ENCODE assay signal across 8 cellular contexts in the genomic region with DNA sequence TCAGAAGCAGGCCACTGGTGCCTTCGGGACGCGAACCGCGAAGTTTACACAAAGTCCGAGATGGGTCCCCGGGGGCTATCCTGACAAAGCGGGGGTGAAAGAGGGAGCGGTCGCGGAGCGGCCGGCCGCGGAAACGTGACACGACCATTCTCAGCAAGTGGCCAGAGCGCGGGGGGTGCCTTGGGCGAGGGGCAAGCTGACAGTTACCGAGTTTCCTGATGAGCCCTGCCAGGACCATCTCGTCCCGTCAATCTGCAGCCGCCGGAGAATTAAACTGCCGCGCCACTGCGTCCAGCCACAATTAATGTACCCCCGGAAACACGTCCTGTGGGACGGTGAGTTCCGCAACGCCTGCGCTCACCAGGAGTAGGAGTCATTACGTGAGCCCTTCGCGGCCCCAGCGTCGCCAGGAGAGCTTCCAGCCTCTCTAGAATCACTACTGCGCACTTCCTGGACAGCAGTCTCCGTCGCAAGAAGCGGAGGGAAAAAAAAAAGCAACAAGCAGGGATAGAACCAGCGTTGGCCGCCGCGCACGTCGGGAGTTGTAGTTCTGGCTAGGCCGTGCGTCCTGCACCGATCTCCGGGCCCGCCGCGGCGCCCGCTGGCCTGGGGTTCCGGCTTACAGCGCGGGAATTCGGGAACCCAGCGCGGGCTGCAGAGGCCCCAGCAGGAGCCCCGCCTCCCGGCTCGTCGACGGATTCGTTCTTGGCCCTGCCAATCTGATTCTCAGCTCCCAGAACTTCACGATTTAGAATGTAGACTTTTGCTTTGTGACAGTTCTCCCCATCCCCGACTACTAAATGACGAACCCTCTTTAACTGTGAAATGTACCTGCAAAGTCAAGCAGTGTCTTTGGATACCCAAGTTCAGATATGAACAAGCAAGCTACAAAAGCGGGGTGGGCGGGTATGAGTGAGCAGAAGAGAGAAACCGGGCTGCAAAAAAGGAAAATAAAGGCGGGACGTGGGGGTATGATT.
DNase-seq lines count a peak whose midpoint lies in the region; ATAC-seq lines count a peak whose summit lies in the region.

A gene with protein sequence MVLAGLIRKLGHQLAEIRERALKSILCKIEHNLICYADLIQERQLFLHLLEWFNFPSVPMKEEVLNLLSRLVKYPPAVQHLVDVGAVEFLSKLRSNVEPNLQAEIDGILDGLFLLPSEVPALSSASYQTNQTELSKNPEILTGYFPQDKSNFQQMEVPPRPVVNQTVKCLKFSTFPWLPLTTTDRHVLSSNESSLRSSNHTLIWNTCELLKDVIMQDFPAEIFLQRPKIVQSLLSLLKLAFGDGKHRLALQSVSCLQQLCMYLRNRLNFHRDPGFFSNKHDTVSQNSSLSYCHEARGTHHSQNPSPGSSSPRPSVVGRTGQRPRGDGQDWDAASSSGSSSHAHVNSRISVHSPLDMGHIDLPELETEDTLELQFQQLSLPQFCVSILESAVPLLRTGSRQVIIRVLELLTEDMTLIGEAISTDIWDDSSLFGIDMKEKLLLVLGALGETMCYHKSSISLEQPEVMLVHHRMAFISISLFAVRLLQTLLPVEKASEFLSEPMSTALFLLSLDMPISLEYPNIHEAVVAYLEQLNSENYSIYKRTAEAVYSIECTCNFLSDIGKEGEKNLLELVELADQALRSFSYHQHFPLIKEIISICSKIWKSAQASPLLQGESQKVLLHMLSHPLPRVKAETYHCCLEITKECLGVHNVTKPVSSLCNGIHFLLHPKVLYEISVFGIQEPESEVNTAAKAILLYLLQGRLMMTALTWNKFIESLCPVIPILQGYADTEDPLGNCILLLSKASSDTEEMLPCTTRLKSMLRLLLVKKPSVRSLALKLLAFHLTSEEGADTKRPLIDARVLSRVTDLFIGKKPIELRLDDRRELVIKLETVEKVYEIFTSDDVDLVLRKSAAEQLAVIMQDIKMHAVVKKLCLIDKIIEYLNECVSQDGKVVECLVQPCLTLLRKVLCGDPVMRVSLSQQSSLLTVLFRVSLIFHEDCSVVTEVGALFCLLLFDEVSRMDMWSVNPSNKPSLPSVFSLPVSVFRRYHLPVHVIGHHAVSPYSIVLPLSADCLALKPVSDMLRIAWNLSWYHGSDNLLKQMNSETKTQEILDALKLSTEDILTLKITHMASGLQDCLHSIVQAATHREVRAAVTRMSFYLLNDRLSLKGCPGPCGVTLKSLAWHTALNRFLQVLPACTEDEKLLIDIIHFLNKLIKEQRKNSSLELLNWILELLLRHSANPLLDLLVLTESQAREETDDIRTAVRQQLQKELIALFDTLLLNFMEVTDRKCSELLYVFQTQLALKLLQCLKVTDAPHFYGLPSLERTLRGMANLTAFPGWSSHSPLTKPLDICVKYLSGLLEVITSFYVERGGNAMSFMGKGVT (N-terminal part only) (minus strand): TSS at position 267 of the 977 bp plus-strand sequence. CDS start 29 bp downstream, at position 238.

- DNase-seq in AG08395 (ENCODE audit: low spot score) (peak; percentile 96), NCI-H345 treated with DMSO at 0.1 percent for 48 hours (lab: John Stamatoyannopoulos, UW; ENCODE audit: unreplicated experiment) (peak; percentile 90), inferior parietal cortex (ENCODE audit: extremely low spot score) (peak; percentile 96)
- DNase-seq in activated CD4-positive, CD25-positive, alpha-beta regulatory T cell (lab: John Stamatoyannopoulos, UW) = peak; percentile 81 to 85 (median 83)
- DNase-seq in central memory CD4-positive, alpha-beta T cell = peak; percentile 91
- DNase-seq in stimulated activated CD4-positive, alpha-beta T cell treated with anti-CD3 and anti-CD28 coated beads, Interleukin-12 subunit alpha, Interleukin-12 subunit beta, amount 100 ng/mL, for 24 hours (ENCODE audit: low read depth in 2 of 2) = peak; percentile 82 to 86

- peak; percentile 96 for ATAC-seq in GM19023 (IDR thresholded peaks at IDR 0.05; ENCODE audit: unreplicated experiment)
- peak; percentile 98 for ATAC-seq in HG03280 (IDR thresholded peaks at IDR 0.05; ENCODE audit: unreplicated experiment)

Comparison
In these comparisons a context has a peak if more than half of its experiments do, and no peak if none do; other contexts are left out.
1. Peak in every context shown above with its lines: DNase-seq and ATAC-seq.